Comparison of ENCODE assay signal across 8 cellular contexts in the genomic region with DNA sequence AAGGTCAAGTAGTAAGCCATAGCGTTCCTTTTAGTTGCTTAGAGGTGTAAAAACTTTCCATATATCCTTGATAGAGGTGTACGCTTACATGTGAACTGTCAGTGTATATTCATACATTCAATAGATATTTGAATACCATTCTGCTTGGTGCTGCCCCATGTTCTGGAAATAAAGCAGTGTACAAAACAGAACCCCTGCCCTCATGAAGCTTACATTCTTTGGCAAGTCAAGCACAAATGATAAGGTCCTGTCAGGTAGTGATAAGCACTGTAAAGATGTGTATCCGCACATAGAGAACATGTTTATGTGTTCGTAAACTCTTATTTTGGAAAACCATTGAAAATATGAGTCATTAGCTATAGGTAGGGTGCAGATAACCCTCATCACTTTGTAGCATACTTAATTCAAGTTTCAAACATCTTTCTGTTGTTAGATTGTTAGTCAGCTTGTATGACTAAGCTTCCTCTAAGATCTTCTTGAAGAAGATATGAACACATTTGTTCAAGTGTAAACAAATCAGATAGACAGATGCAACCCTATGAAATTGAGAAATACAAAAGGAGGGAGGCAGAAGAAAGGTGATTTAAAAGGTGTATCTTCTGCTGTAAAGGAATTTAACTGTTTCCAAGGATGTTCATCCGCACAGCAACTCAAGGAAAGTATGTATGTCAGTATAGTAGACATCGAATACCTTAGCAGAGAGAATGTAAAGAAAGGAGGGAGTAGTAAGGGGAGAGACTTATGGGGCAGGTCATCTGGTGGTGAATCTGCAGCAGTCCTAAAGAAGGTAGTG. TPM values are rescaled to one million over a fixed set of nuclear protein-coding genes. Genes with fewer than 3 reads are reported as not detected.
A peak's percentile ranks its signal among the peaks of the same experiment; 100 is the strongest.
DNase-seq lines count a peak whose midpoint lies in the region; ATAC-seq, FAIRE-seq and TF ChIP-seq lines count a peak whose summit lies in the region.

No MANE protein-coding gene starts in this region.

- CTCF ChIA-PET in K562 (lab: Yijun Ruan, JAX; ENCODE audit: low intra/inter-chr PET ratio): no interaction called here

- H3K9me3 ChIP-seq in HUES6 (ENCODE audit: control insufficient read depth, insufficient read depth, low read depth, low read length) (no peaks in the 10 kb centered on the region; the same call in 1 of the 2 replicates), K562 (replicated peaks; ENCODE audit: control insufficient read depth, insufficient read depth, low read depth, low read length) (peaks cover 12% of the 10 kb centered on the region), mucosa of stomach (ENCODE audit: control insufficient read depth, low read length) (no peaks in the 10 kb centered on the region)

- WGBS in K562 (ENCODE audit: insufficient coverage, low coverage, missing lambda C conversion rate): 71% methylated on average over 6 of the region's 6 CpGs

- no peaks in the 10 kb centered on the region for H4K20me1 ChIP-seq in K562 (replicated peaks; ENCODE audit: control insufficient read depth, insufficient read depth, low read length)

- H3K36me3 ChIP-seq in HUES6 (ENCODE audit: control insufficient read depth, insufficient read depth, low read length) (peaks cover 26% of the 10 kb centered on the region; the same call in 1 of the 2 replicates), K562 (ENCODE audit: control insufficient read depth, insufficient read depth, low read length) (peaks cover 51% of the 10 kb centered on the region), mucosa of stomach (ENCODE audit: control insufficient read depth, insufficient read depth, low read length) (no peaks in the 10 kb centered on the region)

- H3K9ac ChIP-seq in HUES6 (ENCODE audit: low read length): peak overlapping the region; percentile 99
- H3K9ac ChIP-seq in K562 (ENCODE audit: insufficient read depth in 1 of 2, low read depth in 2 of 2, low read length in 2 of 2): peak overlapping the region in 1 of 2 experiments; percentile 99; a peak in 1 of 4 replicates
- H3K9ac ChIP-seq in mucosa of stomach (ENCODE audit: low read length): no peak overlapping the region

- in situ Hi-C loops in K562 (cut with MboI): no loop called here

- peaks cover 96% of the 10 kb centered on the region for H3K79me2 ChIP-seq in K562 (ENCODE audit: control insufficient read depth, insufficient read depth, low read length)

- TF ChIP-seq CTCF in K562 (IDR thresholded peaks at IDR 0.05 in 2 of 3, conservative IDR thresholded peaks at IDR 0.05 in 1 of 3; ENCODE audit: insufficient read depth in 2 of 3, low read depth in 1 of 3, low read length in 3 of 3): no peak

- DNase-seq in AG08396 (ENCODE audit: low spot score) (peak; percentile 15), K562 (ENCODE audit: extremely low read depth in 1 of 4, low spot score in 3 of 4) (no peak), kidney glomerular epithelial cell (lab: John Stamatoyannopoulos, UW) (no peak)
- no peak for DNase-seq in stimulated activated CD4-positive, alpha-beta T cell treated with anti-CD3 and anti-CD28 coated beads, Interleukin-4, amount 100 ng/mL, for 4 hours

- ATAC-seq in K562: no peak
- no peak for ATAC-seq in HG03442 (IDR thresholded peaks at IDR 0.05; ENCODE audit: unreplicated experiment)
- no peak for ATAC-seq in HG02798 (IDR thresholded peaks at IDR 0.05; ENCODE audit: poor library complexity, unreplicated experiment)

- FAIRE-seq in K562 (lab: Jason Lieb, UNC): no peak

- peak overlapping the region; percentile 98 for H3K4me2 ChIP-seq in K562 (ENCODE audit: insufficient read depth, low read length)

- TF ChIP-seq RAD21 in K562 (CRISPR knock-in tag; conservative IDR thresholded peaks at IDR 0.05 in 1 of 2, IDR thresholded peaks at IDR 0.05 in 1 of 2): no peak

- H2AFZ ChIP-seq in K562 (ENCODE audit: low read depth, low read length): no peak overlapping the region

- intact Hi-C loops in K562 (cut with micrococcal nuclease): no loop called here

- no peak overlapping the region for H3K27ac ChIP-seq in HUES6 (ENCODE audit: low read depth, low read length)
- H3K27ac ChIP-seq in K562 (ENCODE audit: extremely low read depth, low read depth, low read length): peak overlapping the region; percentile 99

- TF ChIP-seq POLR2A in K562 (conservative IDR thresholded peaks at IDR 0.05): no peak

- H3K4me1 ChIP-seq in HUES6 (ENCODE audit: control insufficient read depth, insufficient read depth, low read length): peaks cover 21% of the 10 kb centered on the region; the same call in 1 of the 2 replicates
- peaks cover 3 to 22% of the 10 kb centered on the region in 2 experiments; a peak in 4 of 5 replicates for H3K4me1 ChIP-seq in K562 (replicated peaks in 1 of 2; ENCODE audit: control insufficient read depth in 2 of 2, insufficient read depth in 2 of 2, low read length in 2 of 2)
- H3K4me1 ChIP-seq in mucosa of stomach (ENCODE audit: control insufficient read depth, insufficient read depth, low read length): peaks cover 27% of the 10 kb centered on the region

- no peak for TF ChIP-seq EP300 in K562 (IDR thresholded peaks at IDR 0.05; ENCODE audit: low read length)

- peak overlapping the region; percentile 99 for H3K4me3 ChIP-seq in HUES6 (ENCODE audit: low read depth, low read length)
- peak overlapping the region; percentile 98 for H3K4me3 ChIP-seq in K562
- H3K4me3 ChIP-seq in mucosa of stomach (ENCODE audit: low read length): peak overlapping the region; percentile 95

- POLR2A ChIA-PET in K562 (lab: Yijun Ruan, JAX): interaction anchor here (0.6 to 2.0 kb wide), 5 partner anchors 8 to 15 kb away, joined by 3 to 6 read pairs (median 5); no protein-coding TSS in a partner anchor

- TSS peak; percentile 43 for BruUV-seq in K562 (replicated peaks; lab: Mats Ljungman, UMichigan)

- H3K27me3 ChIP-seq in HUES6 (ENCODE audit: control insufficient read depth, insufficient read depth, low read length) (no peaks in the 10 kb centered on the region), K562 (ENCODE audit: control insufficient read depth in 2 of 2, insufficient read depth in 2 of 2, low read length in 2 of 2) (no peaks in the 10 kb centered on the region), mucosa of stomach (ENCODE audit: control insufficient read depth, insufficient read depth, low read length) (no peaks in the 10 kb centered on the region)

- no peaks in the 10 kb centered on the region for H3K9me1 ChIP-seq in K562 (ENCODE audit: control insufficient read depth, insufficient read depth, low read length)

RNA-seq across cellular contexts. Expression of gene GTF3C4, which starts 1.6 kb away (rescaled TPM):
- 9.6 and 14.4 TPM in 2 replicates for total RNA-seq in K562 (2011; cell fraction: chromatin; rRNA removed; ENCODE audit: low replicate concordance)
- 6.2 and 7.0 TPM in 2 replicates for total RNA-seq in K562 (2011; cell fraction: nucleolus; rRNA removed)
- total RNA-seq in K562 (2011; cell fraction: nucleoplasm; rRNA removed): 9.5 and 16.4 TPM in 2 replicates
- total RNA-seq in K562 (2014; rRNA removed): 12.2 and 14.7 TPM in 2 replicates
- total RNA-seq in K562 (2014; rRNA removed; fragmentation: Illumina TruSeq; extraction: Trizol): 15.0 and 15.6 TPM in 2 replicates
- total RNA-seq in K562 (2015; rRNA removed; fragmentation: Illumina TruSeq; extraction: Trizol): 14.5 and 15.8 TPM in 2 replicates
- total RNA-seq in K562 (2021): 20.0 and 20.3 TPM in 2 replicates
- 5.8 and 8.2 TPM in 2 replicates for polyA plus RNA-seq in K562 (2011; rRNA removed)
- 5.0 and 5.4 TPM in 2 replicates for polyA plus RNA-seq in K562 (2011; cell fraction: cytosol; rRNA removed)
- 2.9 and 5.4 TPM in 2 replicates for polyA plus RNA-seq in K562 (2011; cell fraction: nucleus; rRNA removed)
- polyA plus RNA-seq in K562 (2012): 7.8 and 11.5 TPM in 2 replicates
- polyA plus RNA-seq in K562 (2014; fragmentation: Illumina TruSeq; extraction: Trizol): 16.0 and 17.2 TPM in 2 replicates
- polyA plus RNA-seq in K562 (2014; fragmentation: Nextera tagmentation; extraction: Ambion mirVana): 1 to 10 TPM; 3.9 to 5.8 TPM
- 8.7 and 8.8 TPM in 2 replicates for polyA plus RNA-seq in K562 (2014; rRNA removed)
- 12.4 and 14.0 TPM in 2 replicates for polyA minus RNA-seq in K562 (2011; rRNA and poly(A)+ RNA removed)
- 10.8 and 11.4 TPM in 2 replicates for polyA minus RNA-seq in K562 (2011; cell fraction: cytosol; rRNA and poly(A)+ RNA removed)
- 6.1 and 6.8 TPM in 2 replicates for polyA minus RNA-seq in K562 (2011; cell fraction: nucleus; rRNA and poly(A)+ RNA removed)

RNA-seq across cellular contexts. Expression of gene DDX31, which starts 2.0 kb away (rescaled TPM):
- total RNA-seq in K562 (2011; cell fraction: chromatin; rRNA removed; ENCODE audit: low replicate concordance): 53.2 and 54.3 TPM in 2 replicates
- 31.5 TPM in 2 replicates for total RNA-seq in K562 (2011; cell fraction: nucleolus; rRNA removed)
- 30.5 and 32.8 TPM in 2 replicates for total RNA-seq in K562 (2011; cell fraction: nucleoplasm; rRNA removed)
- total RNA-seq in K562 (2014; rRNA removed) (14.5 and 19.0 TPM in 2 replicates), K562 (2014; rRNA removed; fragmentation: Illumina TruSeq; extraction: Trizol) (18.4 and 19.1 TPM in 2 replicates), K562 (2015; rRNA removed; fragmentation: Illumina TruSeq; extraction: Trizol) (23.1 and 23.9 TPM in 2 replicates), K562 (2021) (23.9 and 26.4 TPM in 2 replicates)
- polyA plus RNA-seq in K562 (2011; rRNA removed) (19.8 and 24.6 TPM in 2 replicates), K562 (2014; fragmentation: Illumina TruSeq; extraction: Trizol) (19.5 and 22.6 TPM in 2 replicates), K562 (2014; fragmentation: Nextera tagmentation; extraction: Ambion mirVana) (10 to 100 TPM; 11.9 to 18.7 TPM), K562 (2014; rRNA removed) (19.9 and 22.2 TPM in 2 replicates)
- 12.4 and 12.7 TPM in 2 replicates for polyA plus RNA-seq in K562 (2011; cell fraction: cytosol; rRNA removed)
- 33.4 and 35.9 TPM in 2 replicates for polyA plus RNA-seq in K562 (2011; cell fraction: nucleus; rRNA removed)
- 10.2 and 16.2 TPM in 2 replicates for polyA plus RNA-seq in K562 (2012)
- 27.0 and 29.9 TPM in 2 replicates for polyA minus RNA-seq in K562 (2011; rRNA and poly(A)+ RNA removed)
- polyA minus RNA-seq in K562 (2011; cell fraction: cytosol; rRNA and poly(A)+ RNA removed): 10.7 and 13.6 TPM in 2 replicates
- polyA minus RNA-seq in K562 (2011; cell fraction: nucleus; rRNA and poly(A)+ RNA removed): 20.9 and 33.8 TPM in 2 replicates
